20 cellular contexts compared by ENCODE assay signal in genomic region chr5:88515881-88516819, GRCh38.
DNase-seq lines count a peak whose midpoint lies in the region; ATAC-seq, FAIRE-seq and TF ChIP-seq lines count a peak whose summit lies in the region.
"Had no signal": no experiment of that assay in that cellular context is flagged by ENCODE, and none has a peak within 500 bp of the region (broad histone marks: within the 10 kb centered on the region; RNA-seq: fewer than 3 reads in every experiment).

No MANE protein-coding gene starts in this region.

- peak; percentile 18 for DNase-seq in NCI-H187 treated with DMSO at 0.1 percent for 48 hours (lab: John Stamatoyannopoulos, UW)
- DNase-seq in NCI-H187 (lab: John Stamatoyannopoulos, UW) = no peak
- DNase-seq in NCI-H2227 treated with DMSO at 0.1 percent for 48 hours (lab: John Stamatoyannopoulos, UW) = peak; percentile 32
- no peak for DNase-seq in endothelial cell of umbilical vein (ENCODE audit: low read depth, low spot score)
- no peak for DNase-seq in mucosa of descending colon
- DNase-seq in epidermal melanocyte (ENCODE audit: insufficient read length, low spot score) = no peak
- no peak for DNase-seq in DMS153 treated with DMSO at 0.1 percent for 48 hours (lab: John Stamatoyannopoulos, UW; ENCODE audit: unreplicated experiment)
- no peak for DNase-seq in stimulated activated CD4-positive, alpha-beta T cell treated with anti-CD3 and anti-CD28 coated beads, Interleukin-15, amount 100 ng/mL, for 24 hours
- DNase-seq: 8988T; BE2C; body of pancreas; Caco-2; gastrocnemius medialis; kidney glomerular epithelial cell; MG63; NCI-H526 treated with DMSO at 0.1 percent for 48 hours; nephron progenitor cell; RPMI8226; stimulated activated CD4-positive, alpha-beta T cell treated with anti-CD3 and anti-CD28 coated beads, Interleukin-4, amount 100 ng/mL, for 4 hours had no signal

- H3K4me3 ChIP-seq in endothelial cell of umbilical vein (replicated peaks in 1 of 3; ENCODE audit: insufficient read depth in 1 of 3, low read depth in 1 of 3, low read length in 3 of 3) = no peak overlapping the region
- no peak overlapping the region for H3K4me3 ChIP-seq in mucosa of descending colon
- H3K4me3 ChIP-seq: body of pancreas, coronary artery, gastrocnemius medialis, MG63 had no signal

- POLR2A ChIA-PET in endothelial cell of umbilical vein (lab: Charles Lee) = no interaction called here

- no peaks in the 10 kb centered on the region for H3K36me3 ChIP-seq in endothelial cell of umbilical vein (ENCODE audit: control insufficient read depth in 2 of 2, extremely low read depth in 1 of 2, insufficient read depth in 2 of 2, low read length in 2 of 2)
- no peaks in the 10 kb centered on the region for H3K36me3 ChIP-seq in mucosa of descending colon (ENCODE audit: low read depth)
- H3K36me3 ChIP-seq: BE2C, gastrocnemius medialis, MG63 had no signal

- H3K79me2 ChIP-seq in endothelial cell of umbilical vein (ENCODE audit: control insufficient read depth, insufficient read depth, low read length) = no peaks in the 10 kb centered on the region

- dilution Hi-C loops in endothelial cell of umbilical vein (cut with MboI; ENCODE audit: extremely low pct_ligation_motif_present, low sequenced_read_pairs) = no loop called here

- H3K27me3 ChIP-seq in endothelial cell of umbilical vein (ENCODE audit: control insufficient read depth in 2 of 2, insufficient read depth in 2 of 2, low read length in 2 of 2) = no peaks in the 10 kb centered on the region
- H3K27me3 ChIP-seq: BE2C, body of pancreas, gastrocnemius medialis, MG63 had no signal

- H3K4me1 ChIP-seq in endothelial cell of umbilical vein (ENCODE audit: control insufficient read depth, extremely low read depth, insufficient read depth, low read length) (no peaks in the 10 kb centered on the region), mucosa of descending colon (ENCODE audit: low read depth) (no peaks in the 10 kb centered on the region)
- H3K4me1 ChIP-seq: BE2C, body of pancreas, Caco-2, gastrocnemius medialis had no signal

- BruUV-seq in endothelial cell of umbilical vein (replicated peaks; lab: Mats Ljungman, UMichigan) = no TSS peak

- ATAC-seq in mucosa of descending colon = peak; percentile 78
- ATAC-seq: body of pancreas, gastrocnemius medialis had no signal

- intact Hi-C loops in endothelial cell of umbilical vein (cut with micrococcal nuclease) = no loop called here
- intact Hi-C loops in mucosa of descending colon (cut with DNase I, micrococcal nuclease) = no loop called here

- TF ChIP-seq CTCF in endothelial cell of umbilical vein (IDR thresholded peaks at IDR 0.05; ENCODE audit: extremely low read depth in 1 of 2, insufficient read depth in 1 of 2, low read depth in 1 of 2, low read length in 2 of 2) (no peak), mucosa of descending colon (IDR thresholded peaks at IDR 0.05) (no peak)

- FAIRE-seq in endothelial cell of umbilical vein (lab: Jason Lieb, UNC) = peak; percentile 15

- H3K9me3 ChIP-seq in endothelial cell of umbilical vein (replicated peaks; ENCODE audit: control insufficient read depth, insufficient read depth, low read length) (no peaks in the 10 kb centered on the region), mucosa of descending colon (no peaks in the 10 kb centered on the region)
- H3K9me3 ChIP-seq: BE2C, body of pancreas, Caco-2, gastrocnemius medialis, MG63 had no signal

- H4K20me1 ChIP-seq in endothelial cell of umbilical vein (replicated peaks; ENCODE audit: control insufficient read depth, extremely low read depth, insufficient read depth, low read length) = no peaks in the 10 kb centered on the region

- CTCF ChIA-PET in endothelial cell of umbilical vein (lab: Charles Lee) = no interaction called here

- no peak overlapping the region for H3K4me2 ChIP-seq in endothelial cell of umbilical vein (ENCODE audit: insufficient read depth, low read length)

- no peaks in the 10 kb centered on the region for H3K9me1 ChIP-seq in endothelial cell of umbilical vein (replicated peaks; ENCODE audit: control insufficient read depth, extremely low read depth, insufficient read depth, low read length)

- TF ChIP-seq POLR2A in endothelial cell of umbilical vein (IDR thresholded peaks at IDR 0.05; ENCODE audit: low read depth, low read length) = no peak

- H3K27ac ChIP-seq in endothelial cell of umbilical vein (ENCODE audit: insufficient read depth, low read depth, low read length) = no peak overlapping the region
- H3K27ac ChIP-seq: body of pancreas, coronary artery, gastrocnemius medialis had no signal

- no peak overlapping the region for H3K9ac ChIP-seq in endothelial cell of umbilical vein (replicated peaks; ENCODE audit: extremely low read depth, insufficient read depth, low read length)

- H2AFZ ChIP-seq in endothelial cell of umbilical vein (ENCODE audit: low read depth, low read length) = no peak overlapping the region

TF ChIP-seq in endothelial cell of umbilical vein, 7 proteins besides CTCF, POLR2A, EP300 and RAD21:
- TF ChIP-seq MYC (IDR thresholded peaks at IDR 0.05; ENCODE audit: low read depth, low read length) (no peak), POLR2AphosphoS5 (IDR thresholded peaks at IDR 0.05; ENCODE audit: insufficient read depth, low read depth, low read length) (no peak), MAX (IDR thresholded peaks at IDR 0.05; ENCODE audit: insufficient read depth, insufficient read length) (no peak), GATA2 (IDR thresholded peaks at IDR 0.05; ENCODE audit: insufficient read depth, insufficient read length, low read depth, low read length) (no peak), EZH2 (IDR thresholded peaks at IDR 0.05; ENCODE audit: borderline replicate concordance, low read depth, low read length, severe bottlenecking) (no peak), JUN (IDR thresholded peaks at IDR 0.05; ENCODE audit: borderline replicate concordance, insufficient read depth, insufficient read length, low read depth) (no peak), FOS (IDR thresholded peaks at IDR 0.05; ENCODE audit: borderline replicate concordance, insufficient read depth, low read length) (no peak)

Comparison
In these comparisons a context has a peak if more than half of its experiments do, and no peak if none do; other contexts are left out.
1. DNase-seq: peak in NCI-H187 treated with DMSO at 0.1 percent for 48 hours (single experiment) and NCI-H2227 treated with DMSO at 0.1 percent for 48 hours (single experiment); none in NCI-H187 (0 of 2), endothelial cell of umbilical vein (single experiment), mucosa of descending colon (0 of 3), epidermal melanocyte (single experiment), DMS153 treated with DMSO at 0.1 percent for 48 hours (single experiment) and stimulated activated CD4-positive, alpha-beta T cell treated with anti-CD3 and anti-CD28 coated beads, Interleukin-15, amount 100 ng/mL, for 24 hours (single experiment).